In the genomic region with DNA sequence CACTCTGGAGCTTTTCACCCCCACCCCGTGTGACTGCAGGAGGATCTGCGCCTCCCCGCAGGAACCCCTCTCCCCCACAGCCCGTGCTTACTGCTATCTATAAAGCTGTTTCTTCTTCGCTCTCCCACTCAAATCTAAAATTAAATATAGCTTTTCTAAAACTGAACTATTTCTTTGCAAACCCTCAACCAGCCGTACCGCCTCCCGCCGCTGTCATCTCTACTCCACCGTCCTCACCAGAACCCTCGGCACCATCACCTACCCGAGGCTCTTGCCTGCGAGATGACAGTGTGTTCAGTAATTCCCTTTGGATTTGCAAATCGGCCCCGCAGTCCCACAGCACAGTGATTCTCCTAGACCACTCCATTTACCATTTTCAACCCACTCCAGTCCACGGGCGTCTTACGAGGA, we compare ENCODE assay signal across 18 cellular contexts. TPM values are rescaled to one million over a fixed set of nuclear protein-coding genes. Genes with fewer than 3 reads are reported as not detected.
A peak's percentile ranks its signal among the peaks of the same experiment; 100 is the strongest.
DNase-seq lines count a peak whose midpoint lies in the region; ATAC-seq and TF ChIP-seq lines count a peak whose summit lies in the region.
"Had no signal": no experiment of that assay in that cellular context is flagged by ENCODE, and none has a peak within 500 bp of the region (broad histone marks: within the 10 kb centered on the region; RNA-seq: fewer than 3 reads in every experiment).

No MANE protein-coding gene starts in this region.

- H3K27ac ChIP-seq in transverse colon: no peak overlapping the region
- H3K27ac ChIP-seq: vagina had no signal

- no peaks in the 10 kb centered on the region for H3K27me3 ChIP-seq in transverse colon
- H3K27me3 ChIP-seq: vagina had no signal

- H3K4me1 Mint-ChIP-seq in activated naive CD8-positive, alpha-beta T cell (ENCODE audit: low read depth): no peaks in the 10 kb centered on the region
- H3K4me1 Mint-ChIP-seq in activated naive CD8-positive, alpha-beta T cell treated with anti-CD3 and anti-CD28 coated beads, Interleukin-2, amount 50 U/mL, for 24 hours: peaks cover 11% of the 10 kb centered on the region
- H3K4me1 Mint-ChIP-seq in brain (peaks cover 38% of the 10 kb centered on the region), nephron progenitor cell (peaks cover 38% of the 10 kb centered on the region)

- in situ Hi-C loops in transverse colon (cut with MboI; ENCODE audit: low pct_ligation_motif_present in 1 of 4, low pct_unique_long_range_greater_than_20kb in 1 of 4, low sequenced_read_pairs in 3 of 4): no loop called here

- intact Hi-C loops in transverse colon (cut with DNase I; ENCODE audit: low total_unique reads): no loop called here

- peak overlapping the region; percentile 48 for H3K27ac Mint-ChIP-seq in activated naive CD8-positive, alpha-beta T cell
- H3K27ac Mint-ChIP-seq in activated naive CD8-positive, alpha-beta T cell treated with anti-CD3 and anti-CD28 coated beads, Interleukin-2, amount 50 U/mL, for 24 hours: no peak overlapping the region
- H3K27ac Mint-ChIP-seq in brain: peak overlapping the region in 3 of 5 experiments; percentile 25 to 87 (median 55)
- H3K27ac Mint-ChIP-seq in nephron progenitor cell: peak overlapping the region; percentile 6
- H3K27ac Mint-ChIP-seq: T-cell had no signal

- no peaks in the 10 kb centered on the region for H3K4me1 ChIP-seq in transverse colon

- ATAC-seq in activated naive CD8-positive, alpha-beta T cell treated with anti-CD3 and anti-CD28 coated beads, Interleukin-2, amount 50 U/mL, for 24 hours: no peak
- ATAC-seq in GM19452 (IDR thresholded peaks at IDR 0.05; ENCODE audit: unreplicated experiment) (no peak), HG03039 (IDR thresholded peaks at IDR 0.05; ENCODE audit: unreplicated experiment) (no peak)
- ATAC-seq: activated CD4-positive, CD25-positive, alpha-beta regulatory T cell treated with anti-CD3 and anti-CD28 coated beads, Interleukin-2, amount 50 U/mL, for 24 hours; K562; T-cell had no signal

- WGBS in transverse colon (ENCODE audit: low coverage in 1 of 2), 2 donors: 91 to 94% methylated on average over 15 to 18 of the region's 18 CpGs

- H3K27me3 Mint-ChIP-seq in activated naive CD8-positive, alpha-beta T cell: no peaks in the 10 kb centered on the region
- H3K27me3 Mint-ChIP-seq in activated naive CD8-positive, alpha-beta T cell treated with anti-CD3 and anti-CD28 coated beads, Interleukin-2, amount 50 U/mL, for 24 hours: no peaks in the 10 kb centered on the region
- H3K27me3 Mint-ChIP-seq in brain: no peaks in the 10 kb centered on the region
- H3K27me3 Mint-ChIP-seq in nephron progenitor cell (ENCODE audit: low read depth, poor library complexity): peaks cover 2% of the 10 kb centered on the region
- H3K27me3 Mint-ChIP-seq: T-cell had no signal

- H3K4me3 ChIP-seq in transverse colon: no peak overlapping the region
- H3K4me3 ChIP-seq: K562, vagina had no signal

- no peaks in the 10 kb centered on the region for H3K9me3 ChIP-seq in transverse colon
- H3K9me3 ChIP-seq: vagina had no signal

- no peak for DNase-seq in activated naive CD8-positive, alpha-beta T cell treated with anti-CD3 and anti-CD28 coated beads, Interleukin-2, amount 50 U/mL, for 24 hours
- DNase-seq in nephron progenitor cell (no peak), transverse colon (peak; percentile 3), C1 segment of cervical spinal cord (lab: John Stamatoyannopoulos, UW) (no peak)
- DNase-seq: activated T-cell treated with anti-CD3 and anti-CD28 coated beads for 4 hours, amniotic stem cell, Calu3, mammary epithelial cell, NCI-H1092 treated with DMSO at 0.1 percent for 48 hours, NCI-H82 had no signal

- no peaks in the 10 kb centered on the region for H3K36me3 ChIP-seq in transverse colon

- H3K4me3 Mint-ChIP-seq in activated naive CD8-positive, alpha-beta T cell: no peak overlapping the region
- H3K4me3 Mint-ChIP-seq in activated naive CD8-positive, alpha-beta T cell treated with anti-CD3 and anti-CD28 coated beads, Interleukin-2, amount 50 U/mL, for 24 hours: no peak overlapping the region
- H3K4me3 Mint-ChIP-seq in brain (no peak overlapping the region), nephron progenitor cell (no peak overlapping the region)
- H3K4me3 Mint-ChIP-seq: T-cell had no signal

- TF ChIP-seq CTCF in brain (conservative IDR thresholded peaks at IDR 0.05) (no peak), nephron progenitor cell (IDR thresholded peaks at IDR 0.05) (no peak), transverse colon (IDR thresholded peaks at IDR 0.05) (no peak)

- TF ChIP-seq POLR2A in transverse colon (IDR thresholded peaks at IDR 0.05): no peak

- no peaks in the 10 kb centered on the region for H3K36me3 Mint-ChIP-seq in activated naive CD8-positive, alpha-beta T cell
- H3K36me3 Mint-ChIP-seq in activated naive CD8-positive, alpha-beta T cell treated with anti-CD3 and anti-CD28 coated beads, Interleukin-2, amount 50 U/mL, for 24 hours (ENCODE audit: low read depth): peaks cover 6% of the 10 kb centered on the region
- H3K36me3 Mint-ChIP-seq in brain (peaks cover 29% of the 10 kb centered on the region), nephron progenitor cell (ENCODE audit: low read depth) (peaks cover 23% of the 10 kb centered on the region)

- no peaks in the 10 kb centered on the region for H3K9me3 Mint-ChIP-seq in activated naive CD8-positive, alpha-beta T cell (ENCODE audit: low read depth)
- no peaks in the 10 kb centered on the region for H3K9me3 Mint-ChIP-seq in activated naive CD8-positive, alpha-beta T cell treated with anti-CD3 and anti-CD28 coated beads, Interleukin-2, amount 50 U/mL, for 24 hours
- no peaks in the 10 kb centered on the region for H3K9me3 Mint-ChIP-seq in brain
- no peaks in the 10 kb centered on the region for H3K9me3 Mint-ChIP-seq in nephron progenitor cell
- H3K9me3 Mint-ChIP-seq: T-cell had no signal

- no peak for TF ChIP-seq EP300 in transverse colon (IDR thresholded peaks at IDR 0.05; ENCODE audit: low read depth)

RNA-seq across cellular contexts. Expression of a gene that starts 13.6 kb away (rescaled TPM):
- 81.3 TPM for polyA plus RNA-seq in brain (ENCODE audit: insufficient read depth, low read depth, low replicate concordance)
- 10 to 100 TPM in 3 of 4 donors, 1 to 10 TPM in 1; 10.0 to 50.5 (median 21.0) TPM for total RNA-seq in transverse colon
